In genomic region chr5:131186561-131187256, GRCh38 we compare ENCODE assay signal across 17 cellular contexts. TPM values are rescaled to one million over a fixed set of nuclear protein-coding genes. Genes with fewer than 3 reads are reported as not detected.
DNase-seq lines count a peak whose midpoint lies in the region; ATAC-seq, FAIRE-seq and TF ChIP-seq lines count a peak whose summit lies in the region.
"Had no signal": no experiment of that assay in that cellular context is flagged by ENCODE, and none has a peak within 500 bp of the region (broad histone marks: within the 10 kb centered on the region; RNA-seq: fewer than 3 reads in every experiment).

No MANE protein-coding gene starts in this region.

- FAIRE-seq in RCC 7860 (lab: Jason Lieb, UNC), result peak; percentile 12
- FAIRE-seq: urothelium cell line had no signal

- no peaks in the 10 kb centered on the region for H3K9me3 ChIP-seq in heart right ventricle

- DNase-seq in A172 (ENCODE audit: low spot score), result peak; percentile 5
- peak; percentile 64 for DNase-seq in HCEC 1CT
- no peak for DNase-seq in RCC 7860 (ENCODE audit: low spot score)
- DNase-seq in epithelial cell of esophagus (ENCODE audit: low read depth), result peak; percentile 36
- DNase-seq in globus pallidus (ENCODE audit: low spot score), result no peak
- no peak for DNase-seq in heart right ventricle
- DNase-seq in SK-N-DZ (ENCODE audit: low spot score), result no peak
- DNase-seq: activated CD8-positive, alpha-beta T cell treated with anti-CD3 and anti-CD28 coated beads, Interleukin-2, amount 10 ng/mL, durations not matched to agents 7 days and 5 days; activated naive CD8-positive, alpha-beta T cell treated with anti-CD3 and anti-CD28 coated beads, Interleukin-2, amount 10 ng/mL, durations not matched to agents 7 days and 5 days; caudate nucleus; CD8-positive, alpha-beta T cell; endodermal cell; HFFc6; T-helper 17 cell had no signal

- peaks cover 0 to 6% (median 0%) of the 10 kb centered on the region in 9 donors for H3K4me1 ChIP-seq in heart right ventricle

- ATAC-seq in GM19351 (IDR thresholded peaks at IDR 0.05; ENCODE audit: unreplicated experiment), result no peak
- no peak for ATAC-seq in heart right ventricle
- ATAC-seq: activated CD8-positive, alpha-beta T cell treated with anti-CD3 and anti-CD28 coated beads, Interleukin-2, amount 10 ng/mL, durations not matched to agents 7 days and 5 days; CD8-positive, alpha-beta T cell; sciatic nerve; T-helper 17 cell had no signal

- WGBS in heart right ventricle, 2 donors, result 87 to 95% methylated on average over 3 of the region's 3 CpGs

- H3K27ac ChIP-seq in heart right ventricle, result no peak overlapping the region

- peaks cover 0 to 56% (median 0%) of the 10 kb centered on the region in 9 donors for H3K36me3 ChIP-seq in heart right ventricle

- intact Hi-C loops in heart right ventricle (cut with DNase I), result loop anchor here in 1 of 10 donors (10.0 kb wide), 1 partner anchor 228 kb away; no protein-coding TSS in a partner anchor

- no peak overlapping the region for H3K4me3 ChIP-seq in epithelial cell of esophagus (ENCODE audit: low read length)
- no peak overlapping the region for H3K4me3 ChIP-seq in heart right ventricle

- no peaks in the 10 kb centered on the region for H3K27me3 ChIP-seq in heart right ventricle

- TF ChIP-seq CTCF in epithelial cell of esophagus (IDR thresholded peaks at IDR 0.05; ENCODE audit: insufficient read depth, low read depth, low read length, missing control alignments), result no peak
- no peak for TF ChIP-seq CTCF in heart right ventricle (IDR thresholded peaks at IDR 0.05)

RNA-seq across cellular contexts. Expression of gene LYRM7, which starts 16.0 kb away (rescaled TPM):
- total RNA-seq in A172 (2014; rRNA removed; shearing (Covaris generic)), result 7.0 and 9.8 TPM in 2 replicates
- total RNA-seq in heart right ventricle, result 10 to 100 TPM; 16.5 to 31.5 (median 24.5) TPM
- polyA plus RNA-seq in heart right ventricle, result 10 to 100 TPM in 1 of 2 donors, 1 to 10 TPM in 1; 5.3 to 13.5 TPM
- polyA plus RNA-seq in SK-N-DZ (2014; cell fraction: cytosol; rRNA removed), result 15.4 and 17.6 TPM in 2 replicates
- polyA plus RNA-seq in SK-N-DZ (2014; cell fraction: nucleus; rRNA removed), result 6.4 and 13.2 TPM in 2 replicates

RNA-seq across cellular contexts. Expression of gene HINT1, which starts 21.7 kb away (rescaled TPM):
- total RNA-seq in A172 (2014; rRNA removed; shearing (Covaris generic)), result 540 and 574 TPM in 2 replicates
- total RNA-seq in heart right ventricle, result 100 to 1,000 TPM; 113 to 190 (median 130) TPM
- 100 to 1,000 TPM in 1 of 2 donors, 10 to 100 TPM in 1; 53.8 to 279 TPM for polyA plus RNA-seq in heart right ventricle
- polyA plus RNA-seq in SK-N-DZ (2014; cell fraction: cytosol; rRNA removed), result 640 and 713 TPM in 2 replicates
- 378 and 497 TPM in 2 replicates for polyA plus RNA-seq in SK-N-DZ (2014; cell fraction: nucleus; rRNA removed)

Comparison
In these comparisons a context has a peak if more than half of its experiments do, and no peak if none do; other contexts are left out.
1. DNase-seq: peak in A172 (single experiment), HCEC 1CT (single experiment) and epithelial cell of esophagus (single experiment); none in RCC 7860 (single experiment), globus pallidus (single experiment), heart right ventricle (0 of 2) and SK-N-DZ (single experiment).